In the genomic region with DNA sequence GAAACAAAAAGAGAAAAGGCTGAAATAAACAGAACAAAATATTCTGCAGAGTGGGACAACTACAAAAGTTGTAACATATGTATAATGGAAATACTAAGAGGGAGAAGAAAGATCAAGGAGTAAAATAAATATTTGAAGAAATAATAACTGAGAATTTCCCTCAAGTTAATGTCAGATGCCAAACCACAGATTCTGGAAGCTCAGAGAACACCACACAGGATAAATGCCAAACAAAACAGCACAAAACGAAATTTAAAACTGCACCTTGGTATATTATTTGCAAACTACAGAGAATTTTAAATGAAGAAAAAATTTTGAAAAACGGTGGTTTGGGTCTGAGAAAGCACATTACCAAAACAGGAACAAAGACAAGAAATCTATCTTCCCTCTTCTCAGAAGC, we compare ENCODE assay signal across 20 cellular contexts.
DNase-seq lines count a peak whose midpoint lies in the region; ATAC-seq, FAIRE-seq and TF ChIP-seq lines count a peak whose summit lies in the region.
"Had no signal": no experiment of that assay in that cellular context is flagged by ENCODE, and none has a peak within 500 bp of the region (broad histone marks: within the 10 kb centered on the region; RNA-seq: fewer than 3 reads in every experiment).

No MANE protein-coding gene starts in this region.

- RAD21 ChIA-PET in HCT116 (lab: Charles Lee; ENCODE audit: low non-redundant PET in 1 of 2, low total read pairs in 2 of 2, uncharacterized antibody in 2 of 2, unreplicated experiment in 2 of 2) = no interaction called here

- FAIRE-seq in astrocyte (lab: Jason Lieb, UNC) = no peak
- FAIRE-seq: HepG2, K562 had no signal

- H3K79me2 ChIP-seq in HCT116 (ENCODE audit: insufficient read depth, low read length) (no peaks in the 10 kb centered on the region), astrocyte (ENCODE audit: insufficient read depth, low read length) (no peaks in the 10 kb centered on the region), fibroblast of lung (ENCODE audit: control insufficient read depth, insufficient read depth, low read length) (no peaks in the 10 kb centered on the region)

- no peak overlapping the region for H3K9ac ChIP-seq in HCT116 (ENCODE audit: low read length)
- no peak overlapping the region for H3K9ac ChIP-seq in astrocyte (ENCODE audit: low read length)
- H3K9ac ChIP-seq in fibroblast of lung (ENCODE audit: insufficient read depth, low read length) = no peak overlapping the region

- H4K20me1 ChIP-seq in HCT116 (ENCODE audit: insufficient read depth) (no peaks in the 10 kb centered on the region), astrocyte (ENCODE audit: insufficient read depth, low read length) (no peaks in the 10 kb centered on the region), fibroblast of lung (ENCODE audit: control insufficient read depth, extremely low read depth, insufficient read depth, low read length) (no peaks in the 10 kb centered on the region)

- no peaks in the 10 kb centered on the region for H3K4me1 ChIP-seq in HCT116 (ENCODE audit: control insufficient read depth in 1 of 2, insufficient read depth in 2 of 2, low read length in 2 of 2)
- H3K4me1 ChIP-seq in astrocyte (ENCODE audit: insufficient read depth, low read length) = no peaks in the 10 kb centered on the region
- no peaks in the 10 kb centered on the region for H3K4me1 ChIP-seq in fibroblast of lung (ENCODE audit: control insufficient read depth, extremely low read depth, insufficient read depth, low read length)

- BruUV-seq in HCT116 (replicated peaks; lab: Mats Ljungman, UMichigan) = no TSS peak

- H3K27me3 ChIP-seq in HCT116 (ENCODE audit: insufficient read depth, low read length) = no peaks in the 10 kb centered on the region
- no peaks in the 10 kb centered on the region for H3K27me3 ChIP-seq in astrocyte (ENCODE audit: insufficient read depth, low read length)
- no peaks in the 10 kb centered on the region for H3K27me3 ChIP-seq in fibroblast of lung (ENCODE audit: control insufficient read depth, insufficient read depth, low read length)

- DNase-seq in HCT116 (ENCODE audit: low read depth, low spot score) (no peak), astrocyte (ENCODE audit: low read depth) (peak; percentile 21), fibroblast of lung (ENCODE audit: low read depth in 2 of 2) (peak; percentile 0 to 35), myocyte (ENCODE audit: low read depth) (peak; percentile 33)
- no peak for DNase-seq in stimulated activated CD8-positive, alpha-beta memory T cell treated with anti-CD3 and anti-CD28 coated beads, Interleukin-4, amount 100 ng/mL, for 48 hours
- DNase-seq: GDM1, NCI-H1092, NCI-H1436 treated with DMSO at 0.1 percent for 48 hours, NCI-H1930, NCI-H226, NCI-H510A treated with DMSO at 0.1 percent for 48 hours, NCI-H748 treated with DMSO at 0.1 percent for 48 hours, SIG-M5 had no signal

- H2AFZ ChIP-seq in HCT116 (ENCODE audit: low read depth, low read length, poor library complexity, severe bottlenecking) = peak overlapping the region; percentile 2
- no peak overlapping the region for H2AFZ ChIP-seq in astrocyte (ENCODE audit: low read depth, low read length)
- no peak overlapping the region for H2AFZ ChIP-seq in fibroblast of lung (ENCODE audit: low read length)

- peaks cover 2% of the 10 kb centered on the region for H3K4me1 Mint-ChIP-seq in astrocyte (ENCODE audit: low read depth, unreplicated experiment)
- H3K4me1 Mint-ChIP-seq: B cell, CD14-positive monocyte had no signal

- ATAC-seq in HCT116 (no peak), GM18868 (IDR thresholded peaks at IDR 0.05; ENCODE audit: unreplicated experiment) (no peak), HG02840 (IDR thresholded peaks at IDR 0.05; ENCODE audit: low FRiP score, unreplicated experiment) (no peak), GM21723 (IDR thresholded peaks at IDR 0.05; ENCODE audit: unreplicated experiment) (no peak)
- ATAC-seq: HepG2, K562 had no signal

- H3K9me2 ChIP-seq in HCT116 (ENCODE audit: insufficient read depth) = no peaks in the 10 kb centered on the region

- no peak overlapping the region for H3K4me3 ChIP-seq in HCT116 (replicated peaks in 1 of 2; ENCODE audit: low read depth in 1 of 2, low read length in 2 of 2)
- H3K4me3 ChIP-seq in astrocyte (ENCODE audit: insufficient read depth, low read depth, low read length) = no peak overlapping the region
- no peak overlapping the region for H3K4me3 ChIP-seq in fibroblast of lung (replicated peaks in 1 of 4; ENCODE audit: control extremely low read depth in 1 of 4, insufficient read depth in 1 of 4, low read depth in 3 of 4, low read length in 4 of 4)
- H3K4me3 ChIP-seq: K562 had no signal

- TF ChIP-seq RAD21 in HCT116 (IDR thresholded peaks at IDR 0.05; ENCODE audit: low read depth) = no peak

- intact Hi-C loops in HCT116 (cut with micrococcal nuclease) = no loop called here

- H3K9me3 ChIP-seq in HCT116 (ENCODE audit: control insufficient read depth in 1 of 2, insufficient read depth in 1 of 2, low read depth in 1 of 2, low read length in 2 of 2) = no peaks in the 10 kb centered on the region; a peak in 1 of 4 replicates
- H3K9me3 ChIP-seq in astrocyte (ENCODE audit: insufficient read depth, low read depth, low read length) = no peaks in the 10 kb centered on the region
- no peaks in the 10 kb centered on the region for H3K9me3 ChIP-seq in fibroblast of lung (ENCODE audit: control insufficient read depth, insufficient read depth, low read depth, low read length)

- H3K4me3 Mint-ChIP-seq in astrocyte (ENCODE audit: unreplicated experiment) = no peak overlapping the region
- H3K4me3 Mint-ChIP-seq: B cell, CD14-positive monocyte had no signal

- POLR2A ChIA-PET in HCT116 (lab: Charles Lee) = no interaction called here

- no peaks in the 10 kb centered on the region for H3K9me3 Mint-ChIP-seq in astrocyte (ENCODE audit: unreplicated experiment)

- H3K36me3 ChIP-seq in HCT116 (ENCODE audit: control insufficient read depth in 1 of 2, insufficient read depth in 2 of 2, low read length in 2 of 2) = no peaks in the 10 kb centered on the region
- no peaks in the 10 kb centered on the region for H3K36me3 ChIP-seq in astrocyte (ENCODE audit: insufficient read depth, low read length)
- no peaks in the 10 kb centered on the region for H3K36me3 ChIP-seq in fibroblast of lung (ENCODE audit: control insufficient read depth, insufficient read depth, low read length)

- CTCF ChIA-PET in HCT116 (lab: Charles Lee) = no interaction called here

- H3K4me2 ChIP-seq in HCT116 (ENCODE audit: low read length) (no peak overlapping the region), astrocyte (ENCODE audit: low read length) (no peak overlapping the region), fibroblast of lung (ENCODE audit: extremely low read depth, insufficient read depth, low read length) (no peak overlapping the region)

- no peak for TF ChIP-seq POLR2A in HCT116 (IDR thresholded peaks at IDR 0.05; ENCODE audit: borderline replicate concordance, extremely low read depth, insufficient read depth, insufficient read length)

- H3K27ac Mint-ChIP-seq in astrocyte (ENCODE audit: unreplicated experiment) = no peak overlapping the region
- H3K27ac Mint-ChIP-seq: B cell, CD14-positive monocyte had no signal

- H3K36me3 Mint-ChIP-seq in astrocyte (ENCODE audit: low read depth, unreplicated experiment) = no peaks in the 10 kb centered on the region
- H3K36me3 Mint-ChIP-seq: CD14-positive monocyte had no signal

- no peaks in the 10 kb centered on the region for H3K27me3 Mint-ChIP-seq in astrocyte (ENCODE audit: low read depth, unreplicated experiment)
- H3K27me3 Mint-ChIP-seq: B cell had no signal

- H3K27ac ChIP-seq in HCT116 (ENCODE audit: low read depth, low read length) = no peak overlapping the region
- H3K27ac ChIP-seq in astrocyte (ENCODE audit: low read depth, low read length) = no peak overlapping the region
- no peak overlapping the region for H3K27ac ChIP-seq in fibroblast of lung (ENCODE audit: insufficient read depth, low read length)

- TF ChIP-seq CTCF in HCT116 (IDR thresholded peaks at IDR 0.05 in 2 of 3, conservative IDR thresholded peaks at IDR 0.05 in 1 of 3; ENCODE audit: borderline replicate concordance in 1 of 3, insufficient read depth in 1 of 3, low read depth in 2 of 3, low read length in 2 of 3) (no peak), astrocyte (IDR thresholded peaks at IDR 0.05; ENCODE audit: insufficient read depth, low read depth, low read length) (no peak), fibroblast of lung (conservative IDR thresholded peaks at IDR 0.05 in 1 of 2, IDR thresholded peaks at IDR 0.05 in 1 of 2; ENCODE audit: low read depth in 1 of 2, low read length in 2 of 2) (no peak)

TF ChIP-seq in HCT116, 20 proteins besides CTCF, POLR2A, EP300 and RAD21 (continues in another document):
- no peak for TF ChIP-seq POLR2AphosphoS5 (IDR thresholded peaks at IDR 0.05; ENCODE audit: low read depth, low read length)
- TF ChIP-seq, protein P1, sequence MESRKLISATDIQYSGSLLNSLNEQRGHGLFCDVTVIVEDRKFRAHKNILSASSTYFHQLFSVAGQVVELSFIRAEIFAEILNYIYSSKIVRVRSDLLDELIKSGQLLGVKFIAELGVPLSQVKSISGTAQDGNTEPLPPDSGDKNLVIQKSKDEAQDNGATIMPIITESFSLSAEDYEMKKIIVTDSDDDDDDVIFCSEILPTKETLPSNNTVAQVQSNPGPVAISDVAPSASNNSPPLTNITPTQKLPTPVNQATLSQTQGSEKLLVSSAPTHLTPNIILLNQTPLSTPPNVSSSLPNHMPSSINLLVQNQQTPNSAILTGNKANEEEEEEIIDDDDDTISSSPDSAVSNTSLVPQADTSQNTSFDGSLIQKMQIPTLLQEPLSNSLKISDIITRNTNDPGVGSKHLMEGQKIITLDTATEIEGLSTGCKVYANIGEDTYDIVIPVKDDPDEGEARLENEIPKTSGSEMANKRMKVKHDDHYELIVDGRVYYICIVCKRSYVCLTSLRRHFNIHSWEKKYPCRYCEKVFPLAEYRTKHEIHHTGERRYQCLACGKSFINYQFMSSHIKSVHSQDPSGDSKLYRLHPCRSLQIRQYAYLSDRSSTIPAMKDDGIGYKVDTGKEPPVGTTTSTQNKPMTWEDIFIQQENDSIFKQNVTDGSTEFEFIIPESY (IDR thresholded peaks at IDR 0.05; ENCODE audit: extremely low read depth, insufficient replicate concordance, low read length) = no peak
- no peak for TF ChIP-seq CBX3 (IDR thresholded peaks at IDR 0.05; ENCODE audit: low read depth)
- no peak for TF ChIP-seq FOSL1 (IDR thresholded peaks at IDR 0.05; ENCODE audit: low read depth)
- TF ChIP-seq JUND (IDR thresholded peaks at IDR 0.05) = no peak

Comparison
In these comparisons a context has a peak if more than half of its experiments do, and no peak if none do; other contexts are left out.
1. DNase-seq: peak in astrocyte (single experiment), fibroblast of lung (2 of 2) and myocyte (single experiment); none in HCT116 (single experiment) and stimulated activated CD8-positive, alpha-beta memory T cell treated with anti-CD3 and anti-CD28 coated beads, Interleukin-4, amount 100 ng/mL, for 48 hours (single experiment).